Comparison of ENCODE assay signal across 24 cellular contexts in genomic region chr19:16794456-16794855, GRCh38. TPM values are rescaled to one million over a fixed set of nuclear protein-coding genes. Genes with fewer than 3 reads are reported as not detected.
DNase-seq lines count a peak whose midpoint lies in the region; ATAC-seq, FAIRE-seq and TF ChIP-seq lines count a peak whose summit lies in the region.
"Had no signal": no experiment of that assay in that cellular context is flagged by ENCODE, and none has a peak within 500 bp of the region (broad histone marks: within the 10 kb centered on the region; RNA-seq: fewer than 3 reads in every experiment).

No MANE protein-coding gene starts in this region.

- WGBS in endodermal cell (ENCODE audit: insufficient coverage in 1 of 2, insufficient read length in 1 of 2), 2 experiments = 74 to 80% methylated on average over 1 to 5 of the region's 5 CpGs

- H3K79me2 ChIP-seq in astrocyte (ENCODE audit: insufficient read depth, low read length) = no peaks in the 10 kb centered on the region

- H3K9me3 Mint-ChIP-seq in astrocyte (ENCODE audit: unreplicated experiment) (peaks cover 26% of the 10 kb centered on the region), endodermal cell (peaks cover 25% of the 10 kb centered on the region)

- FAIRE-seq in astrocyte (lab: Jason Lieb, UNC) = no peak
- FAIRE-seq: A204.1, GM12891, GM19239 had no signal

- H3K27me3 ChIP-seq in astrocyte (ENCODE audit: insufficient read depth, low read length) (no peaks in the 10 kb centered on the region), endodermal cell (ENCODE audit: control insufficient read depth, insufficient read depth, low read length, poor library complexity, severe bottlenecking) (no peaks in the 10 kb centered on the region)
- H3K27me3 ChIP-seq: BE2C, BLaER1 had no signal

- H4K20me1 ChIP-seq in astrocyte (ENCODE audit: insufficient read depth, low read length) = no peaks in the 10 kb centered on the region
- H4K20me1 ChIP-seq: BLaER1 had no signal

- H3K27ac ChIP-seq in astrocyte (ENCODE audit: low read depth, low read length) (no peak overlapping the region), endodermal cell (ENCODE audit: low read depth, low read length) (no peak overlapping the region)
- H3K27ac ChIP-seq: BLaER1 had no signal

- no peak overlapping the region for H3K4me2 ChIP-seq in astrocyte (ENCODE audit: low read length)
- H3K4me2 ChIP-seq: BLaER1 had no signal

- H3K4me1 Mint-ChIP-seq in astrocyte (ENCODE audit: low read depth, unreplicated experiment) (no peaks in the 10 kb centered on the region), endodermal cell (no peaks in the 10 kb centered on the region)
- H3K4me1 Mint-ChIP-seq: CD4-positive, alpha-beta memory T cell; CD4-positive, CD25-positive, alpha-beta regulatory T cell; CD8-positive, alpha-beta memory T cell had no signal

- H3K4me3 Mint-ChIP-seq in astrocyte (ENCODE audit: unreplicated experiment) = peak overlapping the region; percentile 27
- H3K4me3 Mint-ChIP-seq in endodermal cell = no peak overlapping the region
- H3K4me3 Mint-ChIP-seq: CD4-positive, alpha-beta memory T cell; CD8-positive, alpha-beta memory T cell had no signal

- ATAC-seq in HG03354 (IDR thresholded peaks at IDR 0.05; ENCODE audit: poor library complexity, severe bottlenecking, unreplicated experiment) = no peak

- H3K36me3 ChIP-seq in astrocyte (ENCODE audit: insufficient read depth, low read length) (no peaks in the 10 kb centered on the region), endodermal cell (ENCODE audit: control insufficient read depth, insufficient read depth, low read length) (no peaks in the 10 kb centered on the region)
- H3K36me3 ChIP-seq: BE2C had no signal

- H3K4me3 ChIP-seq in astrocyte (ENCODE audit: insufficient read depth, low read depth, low read length) (no peak overlapping the region), endodermal cell (ENCODE audit: low read length) (no peak overlapping the region)
- H3K4me3 ChIP-seq: BLaER1 had no signal

- no peak overlapping the region for H3K27ac Mint-ChIP-seq in astrocyte (ENCODE audit: unreplicated experiment)
- H3K27ac Mint-ChIP-seq in endodermal cell = no peak overlapping the region
- H3K27ac Mint-ChIP-seq: CD4-positive, alpha-beta memory T cell; CD4-positive, CD25-positive, alpha-beta regulatory T cell; CD8-positive, alpha-beta memory T cell had no signal

- no peak for TF ChIP-seq CTCF in astrocyte (IDR thresholded peaks at IDR 0.05; ENCODE audit: insufficient read depth, low read depth, low read length)
- TF ChIP-seq CTCF in endodermal cell (conservative IDR thresholded peaks at IDR 0.05) = no peak

- H3K9me3 ChIP-seq in astrocyte (ENCODE audit: insufficient read depth, low read depth, low read length) = peaks cover 6% of the 10 kb centered on the region
- peaks cover 10% of the 10 kb centered on the region for H3K9me3 ChIP-seq in endodermal cell (ENCODE audit: control insufficient read depth, low read length)
- H3K9me3 ChIP-seq: BE2C had no signal

- no peak overlapping the region for H3K9ac ChIP-seq in astrocyte (ENCODE audit: low read length)
- H3K9ac ChIP-seq in endodermal cell (ENCODE audit: extremely low read depth, low read length, poor library complexity, severe bottlenecking) = no peak overlapping the region
- H3K9ac ChIP-seq: BLaER1 had no signal

- no peaks in the 10 kb centered on the region for H3K27me3 Mint-ChIP-seq in astrocyte (ENCODE audit: low read depth, unreplicated experiment)
- H3K27me3 Mint-ChIP-seq in endodermal cell (ENCODE audit: insufficient read depth) = peaks cover 2% of the 10 kb centered on the region

- H3K36me3 Mint-ChIP-seq in astrocyte (ENCODE audit: low read depth, unreplicated experiment) (peaks cover 5% of the 10 kb centered on the region), endodermal cell (ENCODE audit: low read depth) (no peaks in the 10 kb centered on the region)
- H3K36me3 Mint-ChIP-seq: CD4-positive, CD25-positive, alpha-beta regulatory T cell had no signal

- H3K4me1 ChIP-seq in astrocyte (ENCODE audit: insufficient read depth, low read length) (no peaks in the 10 kb centered on the region), endodermal cell (ENCODE audit: control insufficient read depth, insufficient read depth, low read length) (no peaks in the 10 kb centered on the region)
- H3K4me1 ChIP-seq: BE2C had no signal

- DNase-seq in astrocyte (ENCODE audit: low read depth) (no peak), endodermal cell (peak; percentile 47), CD1c-positive myeloid dendritic cell (ENCODE audit: extremely low spot score) (no peak), GF-D8 (lab: John Stamatoyannopoulos, UW) (no peak)
- DNase-seq: 8988T; ACHN; BE2C; C1 segment of cervical spinal cord; CD4-positive, alpha-beta memory T cell; CD4-positive, CD25-positive, alpha-beta regulatory T cell; CD8-positive, alpha-beta memory T cell; COR-L47; DMS 273 treated with DMSO at 0.1 percent for 48 hours; DMS153; DMS53; DMS79; DND-41; EL; GDM1 had no signal

- H2AFZ ChIP-seq in astrocyte (ENCODE audit: low read depth, low read length) = no peak overlapping the region

RNA-seq across cellular contexts. Expression of gene SIN3B, which starts 34.7 kb away (rescaled TPM):
- 79.8 and 86.1 TPM in 2 replicates for total RNA-seq in astrocyte
- 10 to 100 TPM; 68.0 to 78.4 TPM for total RNA-seq in endodermal cell
- 52.3 TPM for polyA plus RNA-seq in endodermal cell (2013, experiment 1 of 2)
- polyA plus RNA-seq in endodermal cell (2013, experiment 2 of 2) = 49.2 TPM
